ENCODE assay signal across 8 cellular contexts in the genomic region with DNA sequence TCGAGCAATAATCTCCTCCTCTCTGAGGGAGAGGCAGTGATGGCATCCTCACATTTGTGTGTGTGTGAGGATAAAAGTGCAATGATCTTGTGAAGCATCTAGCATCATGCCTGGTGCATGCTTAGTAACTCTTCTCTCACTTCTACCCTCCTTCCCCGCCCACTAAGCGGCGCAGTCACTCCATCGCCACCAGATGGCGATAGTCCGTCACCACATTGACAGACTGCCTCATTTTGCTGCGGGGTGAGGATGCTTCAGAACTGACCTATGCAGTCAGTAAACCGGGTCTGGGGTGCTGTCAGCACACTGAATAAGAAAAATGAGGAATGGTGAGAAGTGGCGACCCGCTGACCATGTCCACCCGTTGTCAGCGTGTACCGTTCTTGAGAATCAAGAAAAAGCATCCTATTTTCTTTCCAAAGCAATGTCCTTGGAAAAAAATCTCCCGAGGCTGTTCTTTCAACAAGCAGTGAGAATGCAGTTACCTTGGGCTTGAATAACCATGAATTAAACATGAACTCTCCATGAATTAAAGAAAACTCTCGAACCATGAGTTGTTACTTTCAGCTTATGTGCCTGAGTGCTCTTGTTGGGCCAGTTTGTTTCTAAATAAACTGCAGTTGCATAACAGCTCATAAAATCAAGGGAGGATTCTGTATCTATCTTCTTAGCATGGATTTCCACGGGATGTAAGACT.
A peak's percentile ranks its signal among the peaks of the same experiment; 100 is the strongest.
DNase-seq lines count a peak whose midpoint lies in the region; ATAC-seq and TF ChIP-seq lines count a peak whose summit lies in the region.

No MANE protein-coding gene starts in this region.

- DNase-seq in DND-41 (peak; percentile 74), KG1 (lab: John Stamatoyannopoulos, UW) (peak; percentile 56), RKO (ENCODE audit: low spot score) (peak; percentile 76), fibroblast of peridontal ligament (ENCODE audit: extremely low read depth) (peak; percentile 73)
- DNase-seq in activated T-helper 1 cell treated with anti-CD3 and anti-CD28 coated beads, Interleukin-2, amount 50 U/mL, for 16 hours (ENCODE audit: low read depth in 1 of 2, low spot score in 1 of 2): peak; percentile 47 to 55

- H2AFZ ChIP-seq in DND-41 (ENCODE audit: low read depth, low read length) (no peak overlapping the region), neuron (ENCODE audit: low read depth, low read length) (no peak overlapping the region)

- peak; percentile 99 for ATAC-seq in DND-41 (ENCODE audit: insufficient read depth, low read depth)
- peak; percentile 95 for ATAC-seq in GM21717 (IDR thresholded peaks at IDR 0.05; ENCODE audit: unreplicated experiment)

- H3K4me2 ChIP-seq in DND-41 (ENCODE audit: insufficient read depth, low read length): no peak overlapping the region

- H3K9ac ChIP-seq in DND-41 (ENCODE audit: low read depth, low read length) (no peak overlapping the region), stomach smooth muscle (ENCODE audit: low read length in 2 of 2) (peak overlapping the region in 1 of 2 donors; percentile 21)

- H3K79me2 ChIP-seq in DND-41 (ENCODE audit: insufficient read depth, low read length): no peaks in the 10 kb centered on the region

- H3K27me3 ChIP-seq in DND-41 (ENCODE audit: insufficient read depth, low read length, poor library complexity): no peaks in the 10 kb centered on the region
- no peaks in the 10 kb centered on the region for H3K27me3 ChIP-seq in neuron (ENCODE audit: insufficient read depth, low read length)
- no peaks in the 10 kb centered on the region for H3K27me3 ChIP-seq in stomach smooth muscle (ENCODE audit: control insufficient read depth in 1 of 2, insufficient read depth in 2 of 2, low read length in 2 of 2)

- H3K9me3 ChIP-seq in DND-41 (ENCODE audit: insufficient read depth, low read length, severe bottlenecking) (no peaks in the 10 kb centered on the region), neuron (ENCODE audit: low read length) (no peaks in the 10 kb centered on the region), stomach smooth muscle (ENCODE audit: control insufficient read depth in 2 of 2, low read length in 2 of 2) (no peaks in the 10 kb centered on the region)

- no peaks in the 10 kb centered on the region for H3K4me1 ChIP-seq in DND-41 (ENCODE audit: insufficient read depth, low read length)
- H3K4me1 ChIP-seq in neuron (ENCODE audit: insufficient read depth, low read length): peaks cover 19% of the 10 kb centered on the region
- peaks cover 37% of the 10 kb centered on the region for H3K4me1 ChIP-seq in stomach smooth muscle (ENCODE audit: control insufficient read depth, insufficient read depth, low read length)

- H3K36me3 ChIP-seq in DND-41 (ENCODE audit: insufficient read depth, low read length) (no peaks in the 10 kb centered on the region), neuron (ENCODE audit: insufficient read depth, low read length) (no peaks in the 10 kb centered on the region), stomach smooth muscle (ENCODE audit: control insufficient read depth in 2 of 2, insufficient read depth in 2 of 2, low read length in 2 of 2) (no peaks in the 10 kb centered on the region)

- H3K27ac ChIP-seq in DND-41 (ENCODE audit: low read length) (no peak overlapping the region), stomach smooth muscle (ENCODE audit: low read length) (no peak overlapping the region)

- H3K4me3 ChIP-seq in DND-41 (ENCODE audit: low read depth in 1 of 2, low read length in 2 of 2) (no peak overlapping the region), neuron (ENCODE audit: low read length) (peak overlapping the region; percentile 18), stomach smooth muscle (ENCODE audit: low read length in 2 of 2) (peak overlapping the region; percentile 31 to 49)

- no peaks in the 10 kb centered on the region for H4K20me1 ChIP-seq in DND-41 (ENCODE audit: insufficient read depth, low read length)

- peak; percentile 99 for TF ChIP-seq CTCF in DND-41 (IDR thresholded peaks at IDR 0.05; ENCODE audit: borderline replicate concordance, extremely low read depth, low read length, poor library complexity, severe bottlenecking)

Comparison
In these comparisons a context has a peak if more than half of its experiments do, and no peak if none do; other contexts are left out.
1. H3K4me3 ChIP-seq: peak in neuron (single experiment) and stomach smooth muscle (2 of 2); none in DND-41 (0 of 2).
2. Peak in every context shown above with its lines, with median percentiles within 50 percentile points of each other: DNase-seq.